1 cellular context compared by ENCODE assay signal in the genomic region with DNA sequence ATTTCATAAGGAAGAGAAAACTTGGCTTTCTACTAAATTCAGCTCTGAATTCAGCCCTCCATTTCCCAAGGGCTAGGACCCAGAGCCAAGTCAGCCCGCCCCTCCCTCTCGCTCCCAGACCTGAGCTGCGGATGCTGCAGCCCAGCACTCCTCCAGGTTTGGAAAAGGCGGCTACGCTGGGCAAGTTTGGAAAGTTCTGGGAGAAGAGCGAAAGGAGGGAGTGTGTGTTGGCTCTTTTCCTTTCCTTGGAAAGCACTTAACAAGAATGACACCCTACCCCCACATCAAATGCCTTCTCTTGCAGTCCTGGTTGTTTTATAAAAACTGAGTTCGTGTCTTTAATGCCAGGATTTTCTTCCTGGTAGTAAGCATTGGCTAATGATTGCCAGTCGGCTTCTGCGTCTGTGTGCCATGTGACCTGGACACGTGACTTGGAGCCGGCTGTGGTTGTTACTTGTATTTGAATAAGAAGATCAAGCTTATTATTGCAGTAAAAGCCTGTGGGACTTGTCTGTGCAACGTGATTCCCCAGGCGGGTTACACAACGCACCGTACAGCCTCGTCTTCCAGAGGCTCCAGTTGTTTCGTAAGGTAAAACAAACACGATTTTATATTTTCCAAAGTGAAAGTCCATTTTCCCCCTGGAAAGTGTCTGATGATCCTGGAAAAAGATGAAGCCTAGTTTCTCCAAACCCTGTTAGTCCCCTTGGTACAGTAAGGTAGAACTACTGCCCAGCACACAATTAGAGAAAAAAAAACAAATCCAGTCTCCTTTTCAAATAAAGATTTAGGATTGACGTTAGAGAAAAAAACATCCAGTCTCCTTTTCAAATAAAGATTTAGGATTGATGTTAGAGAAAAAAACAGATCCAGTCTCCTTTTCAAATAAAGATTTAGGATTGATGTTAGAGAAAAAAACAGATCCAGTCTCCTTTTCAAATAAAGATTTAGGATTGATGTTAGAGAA.
A peak's percentile ranks its signal among the peaks of the same experiment; 100 is the strongest.
TF ChIP-seq lines count a peak whose summit lies in the region.

No MANE protein-coding gene starts in this region.

TF ChIP-seq in GM12878, 131 proteins besides CTCF, POLR2A, EP300 and RAD21 (continued from another document and continues in another):
- TF ChIP-seq FOXM1 (IDR thresholded peaks at IDR 0.05; ENCODE audit: low read depth, low read length) (no peak), POU2F2 (IDR thresholded peaks at IDR 0.05; ENCODE audit: borderline replicate concordance, low read depth, low read length) (peak; percentile 58; the same call in 1 of the 3 replicates), SREBF1 (IDR thresholded peaks at IDR 0.05; ENCODE audit: low read length) (no peak), ZNF384 (IDR thresholded peaks at IDR 0.05; ENCODE audit: borderline replicate concordance, low read depth, low read length) (no peak), ZNF274 (IDR thresholded peaks at IDR 0.05; ENCODE audit: insufficient read depth, insufficient read length) (no peak), NFIC (IDR thresholded peaks at IDR 0.05; ENCODE audit: low read depth, low read length) (peak; percentile 49; the same call in 1 of the 2 replicates), POLR2AphosphoS2 (IDR thresholded peaks at IDR 0.05; ENCODE audit: low read depth, low read length) (peak; percentile 35; the same call in 1 of the 2 replicates), MYC (IDR thresholded peaks at IDR 0.05; ENCODE audit: insufficient read depth, insufficient read length, insufficient replicate concordance, low read length, severe bottlenecking) (no peak), ASH2L (IDR thresholded peaks at IDR 0.05; ENCODE audit: borderline replicate concordance, low read depth) (no peak), BHLHE40 (IDR thresholded peaks at IDR 0.05; ENCODE audit: borderline replicate concordance in 1 of 2, low read depth in 2 of 2, low read length in 1 of 2) (peak; percentile 91 to 94), DPF2 (IDR thresholded peaks at IDR 0.05) (peak; percentile 55), BCL11A (IDR thresholded peaks at IDR 0.05; ENCODE audit: low read depth, low read length) (0 out of 2 replicates have a peak, but pooled peaks have one; percentile 2), RB1 (IDR thresholded peaks at IDR 0.05; ENCODE audit: borderline replicate concordance) (peak; percentile 41; the same call in 1 of the 2 replicates), MXI1 (IDR thresholded peaks at IDR 0.05; ENCODE audit: low read depth, low read length) (peak; percentile 51), ZNF24 (IDR thresholded peaks at IDR 0.05) (no peak), NRF1 (conservative IDR thresholded peaks at IDR 0.05; ENCODE audit: low read depth, low read length) (no peak), LARP7 (IDR thresholded peaks at IDR 0.05) (0 out of 2 replicates have a peak, but pooled peaks have one; percentile 32), RFX5 (IDR thresholded peaks at IDR 0.05; ENCODE audit: low read depth, low read length) (peak; percentile 36; the same call in 1 of the 2 replicates), SMAD1 (IDR thresholded peaks at IDR 0.05; ENCODE audit: low read depth, partially characterized antibody) (peak; percentile 58), NR2C2 (IDR thresholded peaks at IDR 0.05; ENCODE audit: borderline replicate concordance, control insufficient read depth, insufficient read length, low read depth) (no peak), GATAD2B (conservative IDR thresholded peaks at IDR 0.05; ENCODE audit: low read depth) (no peak; the same call in none of the 2 replicates), IRF4 (IDR thresholded peaks at IDR 0.05; ENCODE audit: low read depth, low read length) (peak; percentile 29; the same call in 1 of the 2 replicates), SUZ12 (IDR thresholded peaks at IDR 0.05; ENCODE audit: unreplicated experiment) (no peak), MTA3 (IDR thresholded peaks at IDR 0.05; ENCODE audit: borderline replicate concordance, low read length) (no peak), NFXL1 (IDR thresholded peaks at IDR 0.05; ENCODE audit: borderline replicate concordance) (no peak), MEF2B (IDR thresholded peaks at IDR 0.05; ENCODE audit: partially characterized antibody, poor library complexity, severe bottlenecking) (peak; percentile 90), FOS (IDR thresholded peaks at IDR 0.05; ENCODE audit: borderline replicate concordance, extremely low read depth, insufficient read length) (peak; percentile 82), SREBF2 (IDR thresholded peaks at IDR 0.05; ENCODE audit: low read length) (no peak)
- TF ChIP-seq, protein P1, sequence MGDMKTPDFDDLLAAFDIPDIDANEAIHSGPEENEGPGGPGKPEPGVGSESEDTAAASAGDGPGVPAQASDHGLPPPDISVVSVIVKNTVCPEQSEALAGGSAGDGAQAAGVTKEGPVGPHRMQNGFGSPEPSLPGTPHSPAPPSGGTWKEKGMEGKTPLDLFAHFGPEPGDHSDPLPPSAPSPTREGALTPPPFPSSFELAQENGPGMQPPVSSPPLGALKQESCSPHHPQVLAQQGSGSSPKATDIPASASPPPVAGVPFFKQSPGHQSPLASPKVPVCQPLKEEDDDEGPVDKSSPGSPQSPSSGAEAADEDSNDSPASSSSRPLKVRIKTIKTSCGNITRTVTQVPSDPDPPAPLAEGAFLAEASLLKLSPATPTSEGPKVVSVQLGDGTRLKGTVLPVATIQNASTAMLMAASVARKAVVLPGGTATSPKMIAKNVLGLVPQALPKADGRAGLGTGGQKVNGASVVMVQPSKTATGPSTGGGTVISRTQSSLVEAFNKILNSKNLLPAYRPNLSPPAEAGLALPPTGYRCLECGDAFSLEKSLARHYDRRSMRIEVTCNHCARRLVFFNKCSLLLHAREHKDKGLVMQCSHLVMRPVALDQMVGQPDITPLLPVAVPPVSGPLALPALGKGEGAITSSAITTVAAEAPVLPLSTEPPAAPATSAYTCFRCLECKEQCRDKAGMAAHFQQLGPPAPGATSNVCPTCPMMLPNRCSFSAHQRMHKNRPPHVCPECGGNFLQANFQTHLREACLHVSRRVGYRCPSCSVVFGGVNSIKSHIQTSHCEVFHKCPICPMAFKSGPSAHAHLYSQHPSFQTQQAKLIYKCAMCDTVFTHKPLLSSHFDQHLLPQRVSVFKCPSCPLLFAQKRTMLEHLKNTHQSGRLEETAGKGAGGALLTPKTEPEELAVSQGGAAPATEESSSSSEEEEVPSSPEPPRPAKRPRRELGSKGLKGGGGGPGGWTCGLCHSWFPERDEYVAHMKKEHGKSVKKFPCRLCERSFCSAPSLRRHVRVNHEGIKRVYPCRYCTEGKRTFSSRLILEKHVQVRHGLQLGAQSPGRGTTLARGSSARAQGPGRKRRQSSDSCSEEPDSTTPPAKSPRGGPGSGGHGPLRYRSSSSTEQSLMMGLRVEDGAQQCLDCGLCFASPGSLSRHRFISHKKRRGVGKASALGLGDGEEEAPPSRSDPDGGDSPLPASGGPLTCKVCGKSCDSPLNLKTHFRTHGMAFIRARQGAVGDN (IDR thresholded peaks at IDR 0.05): no peak; the same call in 1 of the 2 replicates
- TF ChIP-seq, protein P2, sequence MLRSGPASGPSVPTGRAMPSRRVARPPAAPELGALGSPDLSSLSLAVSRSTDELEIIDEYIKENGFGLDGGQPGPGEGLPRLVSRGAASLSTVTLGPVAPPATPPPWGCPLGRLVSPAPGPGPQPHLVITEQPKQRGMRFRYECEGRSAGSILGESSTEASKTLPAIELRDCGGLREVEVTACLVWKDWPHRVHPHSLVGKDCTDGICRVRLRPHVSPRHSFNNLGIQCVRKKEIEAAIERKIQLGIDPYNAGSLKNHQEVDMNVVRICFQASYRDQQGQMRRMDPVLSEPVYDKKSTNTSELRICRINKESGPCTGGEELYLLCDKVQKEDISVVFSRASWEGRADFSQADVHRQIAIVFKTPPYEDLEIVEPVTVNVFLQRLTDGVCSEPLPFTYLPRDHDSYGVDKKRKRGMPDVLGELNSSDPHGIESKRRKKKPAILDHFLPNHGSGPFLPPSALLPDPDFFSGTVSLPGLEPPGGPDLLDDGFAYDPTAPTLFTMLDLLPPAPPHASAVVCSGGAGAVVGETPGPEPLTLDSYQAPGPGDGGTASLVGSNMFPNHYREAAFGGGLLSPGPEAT (IDR thresholded peaks at IDR 0.05; ENCODE audit: low read depth): peak; percentile 67
- TF ChIP-seq, protein P3, sequence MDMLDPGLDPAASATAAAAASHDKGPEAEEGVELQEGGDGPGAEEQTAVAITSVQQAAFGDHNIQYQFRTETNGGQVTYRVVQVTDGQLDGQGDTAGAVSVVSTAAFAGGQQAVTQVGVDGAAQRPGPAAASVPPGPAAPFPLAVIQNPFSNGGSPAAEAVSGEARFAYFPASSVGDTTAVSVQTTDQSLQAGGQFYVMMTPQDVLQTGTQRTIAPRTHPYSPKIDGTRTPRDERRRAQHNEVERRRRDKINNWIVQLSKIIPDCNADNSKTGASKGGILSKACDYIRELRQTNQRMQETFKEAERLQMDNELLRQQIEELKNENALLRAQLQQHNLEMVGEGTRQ (IDR thresholded peaks at IDR 0.05; ENCODE audit: borderline replicate concordance, low read depth, low read length): peak; percentile 99
- TF ChIP-seq, protein P4, sequence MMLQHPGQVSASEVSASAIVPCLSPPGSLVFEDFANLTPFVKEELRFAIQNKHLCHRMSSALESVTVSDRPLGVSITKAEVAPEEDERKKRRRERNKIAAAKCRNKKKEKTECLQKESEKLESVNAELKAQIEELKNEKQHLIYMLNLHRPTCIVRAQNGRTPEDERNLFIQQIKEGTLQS (IDR thresholded peaks at IDR 0.05; ENCODE audit: borderline replicate concordance, extremely low read depth, low read depth, low read length): peak; percentile 97
- TF ChIP-seq, protein P5, sequence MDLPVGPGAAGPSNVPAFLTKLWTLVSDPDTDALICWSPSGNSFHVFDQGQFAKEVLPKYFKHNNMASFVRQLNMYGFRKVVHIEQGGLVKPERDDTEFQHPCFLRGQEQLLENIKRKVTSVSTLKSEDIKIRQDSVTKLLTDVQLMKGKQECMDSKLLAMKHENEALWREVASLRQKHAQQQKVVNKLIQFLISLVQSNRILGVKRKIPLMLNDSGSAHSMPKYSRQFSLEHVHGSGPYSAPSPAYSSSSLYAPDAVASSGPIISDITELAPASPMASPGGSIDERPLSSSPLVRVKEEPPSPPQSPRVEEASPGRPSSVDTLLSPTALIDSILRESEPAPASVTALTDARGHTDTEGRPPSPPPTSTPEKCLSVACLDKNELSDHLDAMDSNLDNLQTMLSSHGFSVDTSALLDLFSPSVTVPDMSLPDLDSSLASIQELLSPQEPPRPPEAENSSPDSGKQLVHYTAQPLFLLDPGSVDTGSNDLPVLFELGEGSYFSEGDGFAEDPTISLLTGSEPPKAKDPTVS (IDR thresholded peaks at IDR 0.05; ENCODE audit: low read depth, low read length): no peak
- TF ChIP-seq, protein P6, sequence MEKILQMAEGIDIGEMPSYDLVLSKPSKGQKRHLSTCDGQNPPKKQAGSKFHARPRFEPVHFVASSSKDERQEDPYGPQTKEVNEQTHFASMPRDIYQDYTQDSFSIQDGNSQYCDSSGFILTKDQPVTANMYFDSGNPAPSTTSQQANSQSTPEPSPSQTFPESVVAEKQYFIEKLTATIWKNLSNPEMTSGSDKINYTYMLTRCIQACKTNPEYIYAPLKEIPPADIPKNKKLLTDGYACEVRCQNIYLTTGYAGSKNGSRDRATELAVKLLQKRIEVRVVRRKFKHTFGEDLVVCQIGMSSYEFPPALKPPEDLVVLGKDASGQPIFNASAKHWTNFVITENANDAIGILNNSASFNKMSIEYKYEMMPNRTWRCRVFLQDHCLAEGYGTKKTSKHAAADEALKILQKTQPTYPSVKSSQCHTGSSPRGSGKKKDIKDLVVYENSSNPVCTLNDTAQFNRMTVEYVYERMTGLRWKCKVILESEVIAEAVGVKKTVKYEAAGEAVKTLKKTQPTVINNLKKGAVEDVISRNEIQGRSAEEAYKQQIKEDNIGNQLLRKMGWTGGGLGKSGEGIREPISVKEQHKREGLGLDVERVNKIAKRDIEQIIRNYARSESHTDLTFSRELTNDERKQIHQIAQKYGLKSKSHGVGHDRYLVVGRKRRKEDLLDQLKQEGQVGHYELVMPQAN (conservative IDR thresholded peaks at IDR 0.05): 0 out of 2 replicates have a peak, but pooled peaks have one; percentile 15
- TF ChIP-seq, protein P7, sequence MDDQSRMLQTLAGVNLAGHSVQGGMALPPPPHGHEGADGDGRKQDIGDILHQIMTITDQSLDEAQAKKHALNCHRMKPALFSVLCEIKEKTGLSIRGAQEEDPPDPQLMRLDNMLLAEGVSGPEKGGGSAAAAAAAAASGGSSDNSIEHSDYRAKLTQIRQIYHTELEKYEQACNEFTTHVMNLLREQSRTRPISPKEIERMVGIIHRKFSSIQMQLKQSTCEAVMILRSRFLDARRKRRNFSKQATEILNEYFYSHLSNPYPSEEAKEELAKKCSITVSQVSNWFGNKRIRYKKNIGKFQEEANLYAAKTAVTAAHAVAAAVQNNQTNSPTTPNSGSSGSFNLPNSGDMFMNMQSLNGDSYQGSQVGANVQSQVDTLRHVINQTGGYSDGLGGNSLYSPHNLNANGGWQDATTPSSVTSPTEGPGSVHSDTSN (IDR thresholded peaks at IDR 0.05; ENCODE audit: insufficient replicate concordance, low read depth, low read length): no peak
- TF ChIP-seq, protein P8, sequence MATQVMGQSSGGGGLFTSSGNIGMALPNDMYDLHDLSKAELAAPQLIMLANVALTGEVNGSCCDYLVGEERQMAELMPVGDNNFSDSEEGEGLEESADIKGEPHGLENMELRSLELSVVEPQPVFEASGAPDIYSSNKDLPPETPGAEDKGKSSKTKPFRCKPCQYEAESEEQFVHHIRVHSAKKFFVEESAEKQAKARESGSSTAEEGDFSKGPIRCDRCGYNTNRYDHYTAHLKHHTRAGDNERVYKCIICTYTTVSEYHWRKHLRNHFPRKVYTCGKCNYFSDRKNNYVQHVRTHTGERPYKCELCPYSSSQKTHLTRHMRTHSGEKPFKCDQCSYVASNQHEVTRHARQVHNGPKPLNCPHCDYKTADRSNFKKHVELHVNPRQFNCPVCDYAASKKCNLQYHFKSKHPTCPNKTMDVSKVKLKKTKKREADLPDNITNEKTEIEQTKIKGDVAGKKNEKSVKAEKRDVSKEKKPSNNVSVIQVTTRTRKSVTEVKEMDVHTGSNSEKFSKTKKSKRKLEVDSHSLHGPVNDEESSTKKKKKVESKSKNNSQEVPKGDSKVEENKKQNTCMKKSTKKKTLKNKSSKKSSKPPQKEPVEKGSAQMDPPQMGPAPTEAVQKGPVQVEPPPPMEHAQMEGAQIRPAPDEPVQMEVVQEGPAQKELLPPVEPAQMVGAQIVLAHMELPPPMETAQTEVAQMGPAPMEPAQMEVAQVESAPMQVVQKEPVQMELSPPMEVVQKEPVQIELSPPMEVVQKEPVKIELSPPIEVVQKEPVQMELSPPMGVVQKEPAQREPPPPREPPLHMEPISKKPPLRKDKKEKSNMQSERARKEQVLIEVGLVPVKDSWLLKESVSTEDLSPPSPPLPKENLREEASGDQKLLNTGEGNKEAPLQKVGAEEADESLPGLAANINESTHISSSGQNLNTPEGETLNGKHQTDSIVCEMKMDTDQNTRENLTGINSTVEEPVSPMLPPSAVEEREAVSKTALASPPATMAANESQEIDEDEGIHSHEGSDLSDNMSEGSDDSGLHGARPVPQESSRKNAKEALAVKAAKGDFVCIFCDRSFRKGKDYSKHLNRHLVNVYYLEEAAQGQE (IDR thresholded peaks at IDR 0.05; ENCODE audit: low read depth, low read length): no peak
- TF ChIP-seq, protein P9, sequence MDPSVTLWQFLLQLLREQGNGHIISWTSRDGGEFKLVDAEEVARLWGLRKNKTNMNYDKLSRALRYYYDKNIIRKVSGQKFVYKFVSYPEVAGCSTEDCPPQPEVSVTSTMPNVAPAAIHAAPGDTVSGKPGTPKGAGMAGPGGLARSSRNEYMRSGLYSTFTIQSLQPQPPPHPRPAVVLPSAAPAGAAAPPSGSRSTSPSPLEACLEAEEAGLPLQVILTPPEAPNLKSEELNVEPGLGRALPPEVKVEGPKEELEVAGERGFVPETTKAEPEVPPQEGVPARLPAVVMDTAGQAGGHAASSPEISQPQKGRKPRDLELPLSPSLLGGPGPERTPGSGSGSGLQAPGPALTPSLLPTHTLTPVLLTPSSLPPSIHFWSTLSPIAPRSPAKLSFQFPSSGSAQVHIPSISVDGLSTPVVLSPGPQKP (IDR thresholded peaks at IDR 0.05; ENCODE audit: low read depth, low read length): no peak
